In the genomic region with DNA sequence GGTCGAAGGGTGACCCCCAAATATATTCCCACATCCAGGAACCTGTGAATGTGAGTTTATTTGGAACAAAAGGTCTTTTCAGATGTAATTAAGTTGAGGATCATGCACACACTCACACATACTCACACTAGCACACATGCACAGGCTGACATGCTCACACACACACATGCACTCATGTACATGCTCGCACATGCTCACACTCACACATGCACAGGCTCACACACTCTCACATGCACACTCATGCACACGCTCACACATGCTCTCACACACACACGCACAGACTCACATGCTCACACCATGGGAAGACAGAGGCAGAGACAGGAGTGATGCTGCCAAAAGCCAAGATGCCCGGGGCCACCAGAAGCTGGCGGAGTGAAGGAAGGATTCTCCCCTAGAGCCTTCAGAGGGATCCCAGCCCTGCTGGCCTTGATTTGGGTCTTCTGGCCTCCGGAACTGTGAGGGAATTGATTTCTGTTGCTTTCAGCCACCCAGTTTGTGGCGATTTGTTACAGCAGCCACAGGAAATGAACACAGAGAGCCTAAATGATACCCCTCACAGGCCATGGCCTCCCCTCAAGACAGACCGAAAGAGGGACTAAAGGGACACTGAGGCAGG, we compare ENCODE assay signal across 18 cellular contexts.
DNase-seq lines count a peak whose midpoint lies in the region; ATAC-seq, FAIRE-seq and TF ChIP-seq lines count a peak whose summit lies in the region.
"Had no signal": no experiment of that assay in that cellular context is flagged by ENCODE, and none has a peak within 500 bp of the region (broad histone marks: within the 10 kb centered on the region; RNA-seq: fewer than 3 reads in every experiment).

No MANE protein-coding gene starts in this region.

- H3K36me3 ChIP-seq in H1 (ENCODE audit: control insufficient read depth in 2 of 4, insufficient read depth in 4 of 4, low read length in 3 of 4): peaks cover 0 to 4% (median 1%) of the 10 kb centered on the region in 4 experiments; a peak in 1 of 8 replicates
- peaks cover 0 to 3% of the 10 kb centered on the region in 2 donors for H3K36me3 ChIP-seq in neuronal stem cell (replicated peaks in 1 of 2; ENCODE audit: control insufficient read depth in 2 of 2, insufficient read depth in 2 of 2, low read length in 2 of 2)
- H3K36me3 ChIP-seq in kidney (ENCODE audit: control insufficient read depth in 1 of 2, insufficient read depth in 2 of 2, low read length in 2 of 2): no peaks in the 10 kb centered on the region
- H3K36me3 ChIP-seq: SJCRH30 had no signal

- WGBS in H1 (ENCODE audit: extremely low coverage in 1 of 2, insufficient coverage in 1 of 2, insufficient read length in 1 of 2, insufficient replicate concordance in 2 of 2, low coverage in 1 of 2, low lambda C conversion rate in 2 of 2, missing lambda C conversion rate in 1 of 2), 2 experiments: 94% methylated on average over 9 of the region's 9 CpGs; no CpG with 5 or more reads in 1 of the 2 experiments
- no CpG with 5 or more reads among the region's 9 CpGs for WGBS in neuronal stem cell (ENCODE audit: extremely low coverage in 2 of 2, insufficient read length in 2 of 2, insufficient replicate concordance in 1 of 2), 2 donors

- H3K4me3 Mint-ChIP-seq in activated T-cell treated with anti-CD3 and anti-CD28 coated beads, Interleukin-2, amount 50 U/mL, for 24 hours: no peak overlapping the region
- no peak overlapping the region for H3K4me3 Mint-ChIP-seq in activated T-cell treated with anti-CD3 and anti-CD28 coated beads, Interleukin-2, amount 50 U/mL, for 4 hours

- H3K4ac ChIP-seq in H1 (replicated peaks; ENCODE audit: insufficient read length, low read depth, low read length) (no peak overlapping the region), neuronal stem cell (ENCODE audit: low read length) (no peak overlapping the region)

- no peak overlapping the region for H3K23ac ChIP-seq in H1 (ENCODE audit: insufficient read length)
- no peak overlapping the region for H3K23ac ChIP-seq in neuronal stem cell (ENCODE audit: low read depth, low read length, poor library complexity)

- no peak for TF ChIP-seq POLR2A in H1 (IDR thresholded peaks at IDR 0.05; ENCODE audit: control extremely low read depth in 1 of 2, low read depth in 2 of 2, low read length in 2 of 2)

- peaks cover 17% of the 10 kb centered on the region for H3K9me3 Mint-ChIP-seq in activated T-cell treated with anti-CD3 and anti-CD28 coated beads, Interleukin-2, amount 50 U/mL, for 24 hours
- H3K9me3 Mint-ChIP-seq in activated T-cell treated with anti-CD3 and anti-CD28 coated beads, Interleukin-2, amount 50 U/mL, for 4 hours: no peaks in the 10 kb centered on the region

- H3K4me3 ChIP-seq in H1 (ENCODE audit: extremely low read depth in 1 of 4, insufficient read depth in 2 of 4, low read depth in 3 of 4, low read length in 4 of 4) (no peak overlapping the region), neuronal stem cell (ENCODE audit: low read length in 2 of 2) (peak overlapping the region in 1 of 2 donors; percentile 53), kidney (ENCODE audit: low read length in 2 of 2) (no peak overlapping the region)
- H3K4me3 ChIP-seq: SJCRH30 had no signal

- H3K79me1 ChIP-seq in H1 (ENCODE audit: low read depth, low read length) (no peaks in the 10 kb centered on the region), neuronal stem cell (ENCODE audit: low read depth, low read length) (no peaks in the 10 kb centered on the region)

- no peak overlapping the region for H3K56ac ChIP-seq in H1 (replicated peaks; ENCODE audit: insufficient read length, low read depth, low read length)

- no peak overlapping the region for H2BK120ac ChIP-seq in H1 (replicated peaks; ENCODE audit: low read depth, low read length)
- no peak overlapping the region for H2BK120ac ChIP-seq in neuronal stem cell (ENCODE audit: low read depth, low read length)

- H2BK15ac ChIP-seq in H1 (ENCODE audit: low read length) (0 out of 2 replicates have a peak overlapping the region, but pooled peaks have one; percentile 82), neuronal stem cell (ENCODE audit: low read length) (no peak overlapping the region)

- TF ChIP-seq RAD21 in H1 (IDR thresholded peaks at IDR 0.05 in 1 of 2, conservative IDR thresholded peaks at IDR 0.05 in 1 of 2; ENCODE audit: low read depth in 2 of 2, low read length in 2 of 2): no peak

- H3K18ac ChIP-seq in H1 (ENCODE audit: extremely low read depth, low read length) (no peak overlapping the region), neuronal stem cell (ENCODE audit: low read length) (no peak overlapping the region)

- TF ChIP-seq EP300 in H1 (IDR thresholded peaks at IDR 0.05; ENCODE audit: borderline replicate concordance in 1 of 2, low read depth in 2 of 2, low read length in 2 of 2): no peak

- H3K14ac ChIP-seq in H1 (ENCODE audit: insufficient read length) (no peak overlapping the region), neuronal stem cell (ENCODE audit: low read length) (peak overlapping the region; percentile 58)

- no peak overlapping the region for H2BK5ac ChIP-seq in H1 (ENCODE audit: low read depth, low read length)
- H2BK5ac ChIP-seq in neuronal stem cell (ENCODE audit: low read length): no peak overlapping the region

- H3K27me3 Mint-ChIP-seq in activated T-cell treated with anti-CD3 and anti-CD28 coated beads, Interleukin-2, amount 50 U/mL, for 24 hours: peaks cover 4% of the 10 kb centered on the region
- peaks cover 17% of the 10 kb centered on the region for H3K27me3 Mint-ChIP-seq in activated T-cell treated with anti-CD3 and anti-CD28 coated beads, Interleukin-2, amount 50 U/mL, for 4 hours (ENCODE audit: low read depth)

- H4K91ac ChIP-seq in H1 (replicated peaks; ENCODE audit: insufficient read length, low read length) (peak overlapping the region; percentile 62), neuronal stem cell (ENCODE audit: low read depth, low read length, poor library complexity) (no peak overlapping the region)

- no peak overlapping the region for H4K5ac ChIP-seq in H1 (ENCODE audit: insufficient read length, low read depth, low read length)

- no peak for FAIRE-seq in H1 (lab: Jason Lieb, UNC)
- FAIRE-seq in urothelium cell line (lab: Jason Lieb, UNC): peak; percentile 92
- FAIRE-seq in kidney (lab: Jason Lieb, UNC): no peak
- FAIRE-seq: GM12892 had no signal

- DNase-seq in activated T-cell treated with anti-CD3 and anti-CD28 coated beads, Interleukin-2, amount 50 U/mL, for 24 hours: peak; percentile 13
- DNase-seq in activated T-cell treated with anti-CD3 and anti-CD28 coated beads, Interleukin-2, amount 50 U/mL, for 4 hours: no peak
- DNase-seq in H1 (ENCODE audit: low read depth in 1 of 2, low spot score in 2 of 2) (no peak), neuronal stem cell (ENCODE audit: low spot score) (no peak), urothelium cell line (ENCODE audit: low spot score) (no peak), kidney (no peak)
- DNase-seq in activated effector memory CD4-positive, alpha-beta T cell treated with Interleukin-2 at 50 U/mL for 16 hours: no peak
- DNase-seq: C1 segment of cervical spinal cord, DMS 273 treated with DMSO at 0.1 percent for 48 hours, GF-D8, GOT3, Karpas-422, NCI-H1105, NCI-H187 treated with DMSO at 0.1 percent for 48 hours, NCI-H526 treated with DMSO at 0.1 percent for 48 hours, SJCRH30 had no signal

- no peaks in the 10 kb centered on the region for H3K36me3 Mint-ChIP-seq in activated T-cell treated with anti-CD3 and anti-CD28 coated beads, Interleukin-2, amount 50 U/mL, for 24 hours (ENCODE audit: low read depth)
- H3K36me3 Mint-ChIP-seq in activated T-cell treated with anti-CD3 and anti-CD28 coated beads, Interleukin-2, amount 50 U/mL, for 4 hours (ENCODE audit: insufficient read depth): no peaks in the 10 kb centered on the region

- no peak overlapping the region; the same call in 1 of the 2 replicates for H2AK5ac ChIP-seq in H1 (ENCODE audit: low read depth, low read length)
- peak overlapping the region; percentile 3 for H2AK5ac ChIP-seq in neuronal stem cell (ENCODE audit: low read depth, low read length)

- peaks cover 2% of the 10 kb centered on the region; the same call in 1 of the 2 replicates for H3K23me2 ChIP-seq in H1 (ENCODE audit: low read depth, low read length)

- no peak overlapping the region for H3K27ac Mint-ChIP-seq in activated T-cell treated with anti-CD3 and anti-CD28 coated beads, Interleukin-2, amount 50 U/mL, for 24 hours

- H2BK12ac ChIP-seq in H1 (ENCODE audit: low read depth, low read length) (no peak overlapping the region), neuronal stem cell (ENCODE audit: low read length) (no peak overlapping the region)

- no peak for ATAC-seq in activated T-cell treated with anti-CD3 and anti-CD28 coated beads, Interleukin-2, amount 50 U/mL, for 4 hours
- ATAC-seq in HG03280 (IDR thresholded peaks at IDR 0.05; ENCODE audit: unreplicated experiment): no peak

- no peak overlapping the region for H3K4me2 ChIP-seq in H1 (ENCODE audit: insufficient read depth in 1 of 2, low read depth in 2 of 2, low read length in 2 of 2)
- no peak overlapping the region for H3K4me2 ChIP-seq in neuronal stem cell (ENCODE audit: insufficient read depth, low read length, poor library complexity, severe bottlenecking)

- H3K79me2 ChIP-seq in H1 (ENCODE audit: control insufficient read depth in 1 of 2, insufficient read depth in 2 of 2, low read length in 2 of 2): no peaks in the 10 kb centered on the region

- TF ChIP-seq CTCF in H1 (IDR thresholded peaks at IDR 0.05; ENCODE audit: control extremely low read depth in 1 of 3, insufficient read depth in 1 of 3, low read depth in 1 of 3, low read length in 3 of 3): no peak
- no peak for TF ChIP-seq CTCF in kidney (IDR thresholded peaks at IDR 0.05; ENCODE audit: borderline replicate concordance, extremely low read depth, insufficient read depth)

- intact Hi-C loops in kidney (cut with DNase I): no loop called here

- CTCF ChIA-PET in H1 (lab: Charles Lee; ENCODE audit: partially characterized antibody): interaction anchor here (1.6 kb wide), 1 partner anchor 12 kb away, joined by 5 read pairs; no protein-coding TSS in a partner anchor

- no peak overlapping the region for H2BK20ac ChIP-seq in H1 (ENCODE audit: low read length)

- no peaks in the 10 kb centered on the region for H3K27me3 ChIP-seq in H1 (replicated peaks in 1 of 4; ENCODE audit: control insufficient read depth in 3 of 4, extremely low read depth in 1 of 4, insufficient read depth in 3 of 4, low read length in 3 of 4)
- peaks cover 0 to 2% (median 0%) of the 10 kb centered on the region in 3 experiments for H3K27me3 ChIP-seq in neuronal stem cell (ENCODE audit: control insufficient read depth in 3 of 3, insufficient read depth in 3 of 3, low read depth in 1 of 3, low read length in 3 of 3)
- H3K27me3 ChIP-seq: SJCRH30 had no signal

- H2AFZ ChIP-seq in H1 (ENCODE audit: low read length) (no peak overlapping the region), neuronal stem cell (ENCODE audit: low read length) (no peak overlapping the region)

- H4K8ac ChIP-seq in H1 (ENCODE audit: extremely low read depth, insufficient read depth, low read length): no peak overlapping the region
- H4K8ac ChIP-seq in neuronal stem cell (ENCODE audit: low read depth, low read length): no peak overlapping the region

- peaks cover 3% of the 10 kb centered on the region for H3K4me1 Mint-ChIP-seq in activated T-cell treated with anti-CD3 and anti-CD28 coated beads, Interleukin-2, amount 50 U/mL, for 24 hours (ENCODE audit: low read depth)
- no peaks in the 10 kb centered on the region for H3K4me1 Mint-ChIP-seq in activated T-cell treated with anti-CD3 and anti-CD28 coated beads, Interleukin-2, amount 50 U/mL, for 4 hours (ENCODE audit: low read depth)

- H3K27ac ChIP-seq in H1 (ENCODE audit: low read depth, low read length): no peak overlapping the region
- H3K27ac ChIP-seq in neuronal stem cell (replicated peaks; ENCODE audit: low read length): no peak overlapping the region
- no peak overlapping the region for H3K27ac ChIP-seq in kidney (ENCODE audit: low read depth in 2 of 2, low read length in 2 of 2)
- H3K27ac ChIP-seq: SJCRH30 had no signal

- peaks cover 0 to 10% (median 5%) of the 10 kb centered on the region in 4 experiments; a peak in 4 of 7 replicates for H3K4me1 ChIP-seq in H1 (replicated peaks in 1 of 4; ENCODE audit: control insufficient read depth in 3 of 4, insufficient read depth in 4 of 4, low read length in 3 of 4)
- peaks cover 11 to 13% of the 10 kb centered on the region in 2 donors for H3K4me1 ChIP-seq in neuronal stem cell (ENCODE audit: control insufficient read depth in 2 of 2, insufficient read depth in 1 of 2, low read depth in 1 of 2, low read length in 2 of 2)
- H3K4me1 ChIP-seq in kidney (ENCODE audit: control insufficient read depth in 1 of 2, insufficient read depth in 1 of 2, low read depth in 1 of 2, low read length in 2 of 2): peaks cover 14 to 29% of the 10 kb centered on the region in 2 donors

- POLR2A ChIA-PET in H1 (lab: Charles Lee; ENCODE audit: partially characterized antibody): no interaction called here

- H4K20me1 ChIP-seq in H1 (replicated peaks in 1 of 2; ENCODE audit: control insufficient read depth in 1 of 2, insufficient read depth in 2 of 2, low read length in 2 of 2): peaks cover 0 to 3% of the 10 kb centered on the region in 2 experiments

- H3K9ac ChIP-seq in H1 (replicated peaks in 1 of 4; ENCODE audit: extremely low read depth in 1 of 4, low read depth in 3 of 4, low read length in 3 of 4) (no peak overlapping the region), neuronal stem cell (ENCODE audit: low read depth, low read length, poor library complexity) (no peak overlapping the region), kidney (ENCODE audit: low read length in 2 of 2) (no peak overlapping the region)

- H3K9me3 ChIP-seq in H1 (ENCODE audit: insufficient read depth in 2 of 2, low read depth in 1 of 2, low read length in 1 of 2) (peaks cover 16 to 23% of the 10 kb centered on the region in 2 experiments), neuronal stem cell (replicated peaks in 1 of 2; ENCODE audit: control insufficient read depth in 2 of 2, insufficient read depth in 1 of 2, low read depth in 1 of 2, low read length in 2 of 2) (peaks cover 2 to 18% of the 10 kb centered on the region in 2 donors), kidney (ENCODE audit: control insufficient read depth in 1 of 2, low read length in 2 of 2) (no peaks in the 10 kb centered on the region)
